Comparison of ENCODE assay signal across 9 cellular contexts in genomic region chr3:71900057-71900456, GRCh38.
"Had no signal": no experiment of that assay in that cellular context is flagged by ENCODE, and none has a peak within 500 bp of the region (broad histone marks: within the 10 kb centered on the region; RNA-seq: fewer than 3 reads in every experiment).

No MANE protein-coding gene starts in this region.

- ATAC-seq: HepG2 had no signal

- H3K27ac ChIP-seq: GM23248, HL-60, KMS-11 had no signal

- H3K36me3 Mint-ChIP-seq: IgD-negative memory B cell had no signal

- DNase-seq: GM23248, H9, HCEC 1CT, KBM-7 had no signal

- H3K4me2 ChIP-seq: KMS-11 had no signal

- H3K4me3 Mint-ChIP-seq: H9, IgD-negative memory B cell had no signal

- H3K4me3 ChIP-seq: GM23248 had no signal

- H3K9ac ChIP-seq: GM23248, KMS-11 had no signal

- H3K27ac Mint-ChIP-seq: IgD-negative memory B cell had no signal

- FAIRE-seq: H54, HepG2 had no signal

- H2AFZ ChIP-seq: GM23248 had no signal
